8 cellular contexts compared by ENCODE assay signal in genomic region chr17:73231363-73231762, GRCh38. TPM values are rescaled to one million over a fixed set of nuclear protein-coding genes. Genes with fewer than 3 reads are reported as not detected.
A peak's percentile ranks its signal among the peaks of the same experiment; 100 is the strongest.
DNase-seq lines count a peak whose midpoint lies in the region; ATAC-seq and TF ChIP-seq lines count a peak whose summit lies in the region.

No MANE protein-coding gene starts in this region.

- H3K36me3 Mint-ChIP-seq in endothelial cell (ENCODE audit: low read depth, unreplicated experiment) = peaks cover 6% of the 10 kb centered on the region
- peaks cover 13% of the 10 kb centered on the region for H3K36me3 Mint-ChIP-seq in natural killer cell

- H3K27me3 Mint-ChIP-seq in endothelial cell (ENCODE audit: unreplicated experiment) = peaks cover 3% of the 10 kb centered on the region
- H3K27me3 Mint-ChIP-seq in natural killer cell (ENCODE audit: low read depth in 2 of 2) = no peaks in the 10 kb centered on the region

- H3K4me3 Mint-ChIP-seq in endothelial cell (ENCODE audit: unreplicated experiment) (peak overlapping the region; percentile 98), natural killer cell (peak overlapping the region; percentile 98)

- ATAC-seq in Right ventricle myocardium superior (ENCODE audit: poor library complexity) (peak; percentile 1), Right ventricle myocardium inferior (no peak), natural killer cell (no peak), GM21528 (IDR thresholded peaks at IDR 0.05; ENCODE audit: low FRiP score, unreplicated experiment) (no peak)

- DNase-seq in Right ventricle myocardium superior = no peak
- no peak for DNase-seq in Right ventricle myocardium inferior (ENCODE audit: missing footprints)
- DNase-seq in SK-N-DZ (ENCODE audit: low spot score) = peak; percentile 35
- peak; percentile 14 for DNase-seq in endothelial cell (ENCODE audit: low spot score)
- DNase-seq in natural killer cell = no peak
- no peak for DNase-seq in NCI-H2081 treated with DMSO at 0.1 percent for 48 hours (lab: John Stamatoyannopoulos, UW)
- no peak for DNase-seq in stimulated activated CD4-positive, alpha-beta T cell treated with anti-CD3 and anti-CD28 coated beads, Interleukin-4, amount 100 ng/mL, for 1 hour

- H3K27ac Mint-ChIP-seq in endothelial cell (ENCODE audit: unreplicated experiment) (peak overlapping the region; percentile 89), natural killer cell (peak overlapping the region; percentile 94)

- H3K9me3 Mint-ChIP-seq in endothelial cell (ENCODE audit: unreplicated experiment) (no peaks in the 10 kb centered on the region), natural killer cell (no peaks in the 10 kb centered on the region)

- intact Hi-C loops in Right ventricle myocardium superior (cut with DNase I) = loop anchor here (5.0 kb wide), 1 partner anchor 39 kb away; the partner anchor contains the start of gene COG1
- intact Hi-C loops in Right ventricle myocardium inferior (cut with DNase I) = no loop called here
- intact Hi-C loops in natural killer cell (cut with micrococcal nuclease) = loop anchor here (5.0 kb wide), 1 partner anchor 134 kb away; no protein-coding TSS in a partner anchor

- TF ChIP-seq CTCF in endothelial cell (IDR thresholded peaks at IDR 0.05; ENCODE audit: unreplicated experiment) (no peak), natural killer cell (IDR thresholded peaks at IDR 0.05) (no peak)

- peaks cover 22% of the 10 kb centered on the region for H3K4me1 Mint-ChIP-seq in endothelial cell (ENCODE audit: unreplicated experiment)
- H3K4me1 Mint-ChIP-seq in natural killer cell = peaks cover 65 to 67% of the 10 kb centered on the region in 2 donors

RNA-seq across cellular contexts. Expression of gene CPSF4L, which starts 30.3 kb away (rescaled TPM):
- not detected for total RNA-seq in Right ventricle myocardium superior
- total RNA-seq in Right ventricle myocardium inferior = not detected
- polyA plus RNA-seq in SK-N-DZ (2014; cell fraction: cytosol; rRNA removed) = not detected in 2 replicates
- not detected in 2 replicates for polyA plus RNA-seq in SK-N-DZ (2014; cell fraction: nucleus; rRNA removed)
- total RNA-seq in endothelial cell (ENCODE audit: unreplicated experiment) = not detected
- not detected for total RNA-seq in natural killer cell

RNA-seq across cellular contexts. Expression of gene COG1, which starts 38.5 kb away (rescaled TPM):
- total RNA-seq in Right ventricle myocardium superior = 46.1 TPM
- 49.3 TPM for total RNA-seq in Right ventricle myocardium inferior
- polyA plus RNA-seq in SK-N-DZ (2014; cell fraction: cytosol; rRNA removed) = 22.9 and 29.5 TPM in 2 replicates
- 42.5 and 60.0 TPM in 2 replicates for polyA plus RNA-seq in SK-N-DZ (2014; cell fraction: nucleus; rRNA removed)
- 27.8 TPM for total RNA-seq in endothelial cell (ENCODE audit: unreplicated experiment)
- 10 to 100 TPM; 64.1 to 73.2 (median 68.3) TPM for total RNA-seq in natural killer cell

Comparison
In these comparisons a context has a peak if more than half of its experiments do, and no peak if none do; other contexts are left out.
1. DNase-seq: peak in SK-N-DZ (single experiment) and endothelial cell (single experiment); none in Right ventricle myocardium superior (single experiment), Right ventricle myocardium inferior (single experiment), natural killer cell (single experiment), NCI-H2081 treated with DMSO at 0.1 percent for 48 hours (single experiment) and stimulated activated CD4-positive, alpha-beta T cell treated with anti-CD3 and anti-CD28 coated beads, Interleukin-4, amount 100 ng/mL, for 1 hour (single experiment).